ENCODE assay signal across 16 cellular contexts in the genomic region with DNA sequence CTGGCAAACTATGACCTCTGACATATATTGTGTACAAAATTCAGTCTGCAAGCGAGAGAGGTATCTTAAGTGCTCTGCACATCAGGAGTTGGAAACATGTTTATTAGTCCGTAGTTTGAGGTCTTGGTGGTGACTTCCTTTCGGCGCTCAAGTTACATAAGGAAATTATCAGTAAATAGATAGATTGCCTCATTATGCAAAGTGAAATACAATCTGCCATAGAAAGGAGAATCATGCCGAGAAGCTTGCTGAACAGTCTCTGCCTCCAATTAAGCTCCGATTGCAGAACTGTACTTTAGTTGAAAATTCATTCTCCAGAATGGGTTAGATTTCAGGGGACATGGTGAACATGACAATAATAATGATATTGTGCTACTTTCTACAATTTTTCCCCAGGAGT.
A peak's percentile ranks its signal among the peaks of the same experiment; 100 is the strongest.
DNase-seq lines count a peak whose midpoint lies in the region; ATAC-seq and TF ChIP-seq lines count a peak whose summit lies in the region.
"Had no signal": no experiment of that assay in that cellular context is flagged by ENCODE, and none has a peak within 500 bp of the region (broad histone marks: within the 10 kb centered on the region; RNA-seq: fewer than 3 reads in every experiment).

No MANE protein-coding gene starts in this region.

- H3K27me3 ChIP-seq in WERI-Rb-1 (ENCODE audit: insufficient read depth, low read depth, severe bottlenecking) = no peaks in the 10 kb centered on the region
- H3K27me3 ChIP-seq: BLaER1 treated with 17β-estradiol and CSF1 and Interleukin-3, amounts not matched to agents 10 nM and 100 nM had no signal

- H3K36me3 ChIP-seq in WERI-Rb-1 = no peaks in the 10 kb centered on the region
- H3K36me3 ChIP-seq: BLaER1 treated with 17β-estradiol and CSF1 and Interleukin-3, amounts not matched to agents 10 nM and 100 nM had no signal

- DNase-seq in NCI-H510A treated with DMSO at 0.1 percent for 48 hours (lab: John Stamatoyannopoulos, UW) (peak; percentile 31), NCI-H510A (lab: John Stamatoyannopoulos, UW) (no peak), NCI-H526 (lab: John Stamatoyannopoulos, UW) (peak; percentile 96), WERI-Rb-1 (no peak), kidney glomerular epithelial cell (lab: John Stamatoyannopoulos, UW) (no peak), putamen (ENCODE audit: low spot score) (no peak)
- DNase-seq: DMS 273 treated with DMSO at 0.1 percent for 48 hours, GDM1, HFFc6, NCI-H1694 treated with DMSO at 0.1 percent for 48 hours, NCI-H524 treated with DMSO at 0.1 percent for 48 hours had no signal

- no peak for ATAC-seq in HG03432 (IDR thresholded peaks at IDR 0.05; ENCODE audit: unreplicated experiment)
- ATAC-seq: GM12878 had no signal

- no peaks in the 10 kb centered on the region for H3K9me3 ChIP-seq in WERI-Rb-1 (ENCODE audit: severe bottlenecking)
- H3K9me3 ChIP-seq: BLaER1 treated with 17β-estradiol and CSF1 and Interleukin-3, amounts not matched to agents 10 nM and 100 nM had no signal

- no peak overlapping the region for H3K4me3 ChIP-seq in WERI-Rb-1 (ENCODE audit: low read depth, low read length)
- H3K4me3 ChIP-seq: BLaER1 treated with 17β-estradiol and CSF1 and Interleukin-3, amounts not matched to agents 10 nM and 100 nM; GM12878 had no signal

- TF ChIP-seq CTCF in VCaP (conservative IDR thresholded peaks at IDR 0.05) (no peak), WERI-Rb-1 (IDR thresholded peaks at IDR 0.05; ENCODE audit: low read depth, low read length) (no peak)

- H3K27ac ChIP-seq in VCaP (peak overlapping the region; percentile 66), WERI-Rb-1 (no peak overlapping the region)
- H3K27ac ChIP-seq: BLaER1 treated with 17β-estradiol and CSF1 and Interleukin-3, amounts not matched to agents 10 nM and 100 nM; KMS-11 had no signal

Comparison
In these comparisons a context has a peak if more than half of its experiments do, and no peak if none do; other contexts are left out.
1. DNase-seq: peak in NCI-H510A treated with DMSO at 0.1 percent for 48 hours (single experiment) and NCI-H526 (2 of 2); none in NCI-H510A (single experiment), WERI-Rb-1 (single experiment), kidney glomerular epithelial cell (single experiment) and putamen (single experiment).